Comparison of ENCODE assay signal across 1 cellular context in the genomic region with DNA sequence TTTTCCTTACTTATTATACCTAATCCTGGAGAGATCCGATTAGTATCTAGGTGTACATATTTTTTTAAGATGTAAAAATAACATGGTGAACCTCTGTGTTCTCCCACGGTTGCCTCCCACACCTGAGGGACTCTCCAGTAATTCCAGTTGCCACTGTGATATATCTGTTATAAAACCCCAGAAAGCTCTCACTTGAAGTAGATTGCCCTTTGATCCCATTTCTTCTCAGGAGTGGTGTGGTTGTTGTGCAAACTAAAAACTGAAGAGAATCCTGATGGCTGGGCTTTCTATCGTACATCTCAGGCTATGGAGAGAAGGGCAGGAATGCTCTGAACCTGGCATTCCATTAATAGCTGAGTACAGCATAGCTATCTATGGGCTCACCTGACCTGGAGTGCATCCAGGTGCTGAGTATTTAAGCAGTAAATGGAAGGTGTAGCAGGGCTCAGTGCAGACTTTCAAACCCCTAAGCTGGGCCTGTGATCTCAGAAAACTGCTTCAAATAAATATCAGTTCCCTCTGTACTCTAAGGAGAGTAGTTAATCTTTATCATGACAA.
TF ChIP-seq lines count a peak whose summit lies in the region.

No MANE protein-coding gene starts in this region.

TF ChIP-seq in H1, 55 proteins besides CTCF, POLR2A, EP300 and RAD21:
- TF ChIP-seq EZH2 (IDR thresholded peaks at IDR 0.05; ENCODE audit: low read depth, low read length, severe bottlenecking) (no peak), ASH2L (IDR thresholded peaks at IDR 0.05; ENCODE audit: low read length) (no peak), CHD2 (IDR thresholded peaks at IDR 0.05; ENCODE audit: low read length) (no peak), CREB1 (IDR thresholded peaks at IDR 0.05) (no peak), SIRT6 (IDR thresholded peaks at IDR 0.05; ENCODE audit: low read length) (no peak), SIN3A (conservative IDR thresholded peaks at IDR 0.05 in 1 of 2, IDR thresholded peaks at IDR 0.05 in 1 of 2; ENCODE audit: low read depth in 1 of 2, low read length in 2 of 2) (no peak), BACH1 (IDR thresholded peaks at IDR 0.05; ENCODE audit: low read length) (no peak), SIX5 (IDR thresholded peaks at IDR 0.05; ENCODE audit: low read depth, low read length) (no peak), KDM1A (IDR thresholded peaks at IDR 0.05; ENCODE audit: borderline replicate concordance, low read length) (no peak), TAF1 (IDR thresholded peaks at IDR 0.05; ENCODE audit: low read depth, low read length) (no peak), TCF12 (IDR thresholded peaks at IDR 0.05; ENCODE audit: low read depth, low read length) (no peak)
- TF ChIP-seq, protein P1, sequence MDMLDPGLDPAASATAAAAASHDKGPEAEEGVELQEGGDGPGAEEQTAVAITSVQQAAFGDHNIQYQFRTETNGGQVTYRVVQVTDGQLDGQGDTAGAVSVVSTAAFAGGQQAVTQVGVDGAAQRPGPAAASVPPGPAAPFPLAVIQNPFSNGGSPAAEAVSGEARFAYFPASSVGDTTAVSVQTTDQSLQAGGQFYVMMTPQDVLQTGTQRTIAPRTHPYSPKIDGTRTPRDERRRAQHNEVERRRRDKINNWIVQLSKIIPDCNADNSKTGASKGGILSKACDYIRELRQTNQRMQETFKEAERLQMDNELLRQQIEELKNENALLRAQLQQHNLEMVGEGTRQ (IDR thresholded peaks at IDR 0.05; ENCODE audit: low read length), result no peak
- TF ChIP-seq, protein P2, sequence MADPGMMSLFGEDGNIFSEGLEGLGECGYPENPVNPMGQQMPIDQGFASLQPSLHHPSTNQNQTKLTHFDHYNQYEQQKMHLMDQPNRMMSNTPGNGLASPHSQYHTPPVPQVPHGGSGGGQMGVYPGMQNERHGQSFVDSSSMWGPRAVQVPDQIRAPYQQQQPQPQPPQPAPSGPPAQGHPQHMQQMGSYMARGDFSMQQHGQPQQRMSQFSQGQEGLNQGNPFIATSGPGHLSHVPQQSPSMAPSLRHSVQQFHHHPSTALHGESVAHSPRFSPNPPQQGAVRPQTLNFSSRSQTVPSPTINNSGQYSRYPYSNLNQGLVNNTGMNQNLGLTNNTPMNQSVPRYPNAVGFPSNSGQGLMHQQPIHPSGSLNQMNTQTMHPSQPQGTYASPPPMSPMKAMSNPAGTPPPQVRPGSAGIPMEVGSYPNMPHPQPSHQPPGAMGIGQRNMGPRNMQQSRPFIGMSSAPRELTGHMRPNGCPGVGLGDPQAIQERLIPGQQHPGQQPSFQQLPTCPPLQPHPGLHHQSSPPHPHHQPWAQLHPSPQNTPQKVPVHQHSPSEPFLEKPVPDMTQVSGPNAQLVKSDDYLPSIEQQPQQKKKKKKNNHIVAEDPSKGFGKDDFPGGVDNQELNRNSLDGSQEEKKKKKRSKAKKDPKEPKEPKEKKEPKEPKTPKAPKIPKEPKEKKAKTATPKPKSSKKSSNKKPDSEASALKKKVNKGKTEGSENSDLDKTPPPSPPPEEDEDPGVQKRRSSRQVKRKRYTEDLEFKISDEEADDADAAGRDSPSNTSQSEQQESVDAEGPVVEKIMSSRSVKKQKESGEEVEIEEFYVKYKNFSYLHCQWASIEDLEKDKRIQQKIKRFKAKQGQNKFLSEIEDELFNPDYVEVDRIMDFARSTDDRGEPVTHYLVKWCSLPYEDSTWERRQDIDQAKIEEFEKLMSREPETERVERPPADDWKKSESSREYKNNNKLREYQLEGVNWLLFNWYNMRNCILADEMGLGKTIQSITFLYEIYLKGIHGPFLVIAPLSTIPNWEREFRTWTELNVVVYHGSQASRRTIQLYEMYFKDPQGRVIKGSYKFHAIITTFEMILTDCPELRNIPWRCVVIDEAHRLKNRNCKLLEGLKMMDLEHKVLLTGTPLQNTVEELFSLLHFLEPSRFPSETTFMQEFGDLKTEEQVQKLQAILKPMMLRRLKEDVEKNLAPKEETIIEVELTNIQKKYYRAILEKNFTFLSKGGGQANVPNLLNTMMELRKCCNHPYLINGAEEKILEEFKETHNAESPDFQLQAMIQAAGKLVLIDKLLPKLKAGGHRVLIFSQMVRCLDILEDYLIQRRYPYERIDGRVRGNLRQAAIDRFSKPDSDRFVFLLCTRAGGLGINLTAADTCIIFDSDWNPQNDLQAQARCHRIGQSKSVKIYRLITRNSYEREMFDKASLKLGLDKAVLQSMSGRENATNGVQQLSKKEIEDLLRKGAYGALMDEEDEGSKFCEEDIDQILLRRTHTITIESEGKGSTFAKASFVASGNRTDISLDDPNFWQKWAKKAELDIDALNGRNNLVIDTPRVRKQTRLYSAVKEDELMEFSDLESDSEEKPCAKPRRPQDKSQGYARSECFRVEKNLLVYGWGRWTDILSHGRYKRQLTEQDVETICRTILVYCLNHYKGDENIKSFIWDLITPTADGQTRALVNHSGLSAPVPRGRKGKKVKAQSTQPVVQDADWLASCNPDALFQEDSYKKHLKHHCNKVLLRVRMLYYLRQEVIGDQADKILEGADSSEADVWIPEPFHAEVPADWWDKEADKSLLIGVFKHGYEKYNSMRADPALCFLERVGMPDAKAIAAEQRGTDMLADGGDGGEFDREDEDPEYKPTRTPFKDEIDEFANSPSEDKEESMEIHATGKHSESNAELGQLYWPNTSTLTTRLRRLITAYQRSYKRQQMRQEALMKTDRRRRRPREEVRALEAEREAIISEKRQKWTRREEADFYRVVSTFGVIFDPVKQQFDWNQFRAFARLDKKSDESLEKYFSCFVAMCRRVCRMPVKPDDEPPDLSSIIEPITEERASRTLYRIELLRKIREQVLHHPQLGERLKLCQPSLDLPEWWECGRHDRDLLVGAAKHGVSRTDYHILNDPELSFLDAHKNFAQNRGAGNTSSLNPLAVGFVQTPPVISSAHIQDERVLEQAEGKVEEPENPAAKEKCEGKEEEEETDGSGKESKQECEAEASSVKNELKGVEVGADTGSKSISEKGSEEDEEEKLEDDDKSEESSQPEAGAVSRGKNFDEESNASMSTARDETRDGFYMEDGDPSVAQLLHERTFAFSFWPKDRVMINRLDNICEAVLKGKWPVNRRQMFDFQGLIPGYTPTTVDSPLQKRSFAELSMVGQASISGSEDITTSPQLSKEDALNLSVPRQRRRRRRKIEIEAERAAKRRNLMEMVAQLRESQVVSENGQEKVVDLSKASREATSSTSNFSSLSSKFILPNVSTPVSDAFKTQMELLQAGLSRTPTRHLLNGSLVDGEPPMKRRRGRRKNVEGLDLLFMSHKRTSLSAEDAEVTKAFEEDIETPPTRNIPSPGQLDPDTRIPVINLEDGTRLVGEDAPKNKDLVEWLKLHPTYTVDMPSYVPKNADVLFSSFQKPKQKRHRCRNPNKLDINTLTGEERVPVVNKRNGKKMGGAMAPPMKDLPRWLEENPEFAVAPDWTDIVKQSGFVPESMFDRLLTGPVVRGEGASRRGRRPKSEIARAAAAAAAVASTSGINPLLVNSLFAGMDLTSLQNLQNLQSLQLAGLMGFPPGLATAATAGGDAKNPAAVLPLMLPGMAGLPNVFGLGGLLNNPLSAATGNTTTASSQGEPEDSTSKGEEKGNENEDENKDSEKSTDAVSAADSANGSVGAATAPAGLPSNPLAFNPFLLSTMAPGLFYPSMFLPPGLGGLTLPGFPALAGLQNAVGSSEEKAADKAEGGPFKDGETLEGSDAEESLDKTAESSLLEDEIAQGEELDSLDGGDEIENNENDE (IDR thresholded peaks at IDR 0.05; ENCODE audit: insufficient replicate concordance, low read length), result no peak
- TF ChIP-seq, protein P3, sequence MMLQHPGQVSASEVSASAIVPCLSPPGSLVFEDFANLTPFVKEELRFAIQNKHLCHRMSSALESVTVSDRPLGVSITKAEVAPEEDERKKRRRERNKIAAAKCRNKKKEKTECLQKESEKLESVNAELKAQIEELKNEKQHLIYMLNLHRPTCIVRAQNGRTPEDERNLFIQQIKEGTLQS (IDR thresholded peaks at IDR 0.05; ENCODE audit: insufficient read depth, low read depth, low read length), result no peak
